ENCODE assay signal across 18 cellular contexts in genomic region chr12:63944586-63945228, GRCh38.
DNase-seq lines count a peak whose midpoint lies in the region; ATAC-seq and TF ChIP-seq lines count a peak whose summit lies in the region.
"Had no signal": no experiment of that assay in that cellular context is flagged by ENCODE, and none has a peak within 500 bp of the region (broad histone marks: within the 10 kb centered on the region; RNA-seq: fewer than 3 reads in every experiment).

No MANE protein-coding gene starts in this region.

- H3K4me3 ChIP-seq in heart right ventricle (no peak overlapping the region), trophoblast cell (ENCODE audit: low read depth, low read length) (no peak overlapping the region), colonic mucosa (no peak overlapping the region)
- H3K4me3 ChIP-seq: body of pancreas, gastroesophageal sphincter, GM23248 had no signal

- H2AFZ ChIP-seq in trophoblast cell (ENCODE audit: insufficient read depth, low read length, poor library complexity) = no peak overlapping the region
- H2AFZ ChIP-seq: GM23248 had no signal

- H3K4ac ChIP-seq in trophoblast cell (ENCODE audit: low read depth, low read length) = no peak overlapping the region

- H2AK5ac ChIP-seq in trophoblast cell (ENCODE audit: low read length) = no peak overlapping the region

- H4K91ac ChIP-seq in trophoblast cell (ENCODE audit: low read depth, low read length) = no peak overlapping the region

- H3K79me1 ChIP-seq in trophoblast cell (ENCODE audit: low read length) = no peaks in the 10 kb centered on the region

- no peak overlapping the region for H3K23ac ChIP-seq in trophoblast cell (ENCODE audit: low read length)

- H2BK5ac ChIP-seq in trophoblast cell (ENCODE audit: low read depth, low read length, poor library complexity) = no peak overlapping the region

- H3K14ac ChIP-seq in trophoblast cell (ENCODE audit: low read length) = no peak overlapping the region

- no peak overlapping the region for H4K12ac ChIP-seq in trophoblast cell (ENCODE audit: low read depth, low read length)

- TF ChIP-seq CTCF in heart right ventricle (IDR thresholded peaks at IDR 0.05) (no peak), colonic mucosa (IDR thresholded peaks at IDR 0.05) (no peak)

- H3K27ac ChIP-seq in heart right ventricle (peak overlapping the region in 2 of 10 donors; percentile 29 to 48), trophoblast cell (ENCODE audit: low read depth, low read length) (no peak overlapping the region), colonic mucosa (no peak overlapping the region)
- H3K27ac ChIP-seq: GM23248 had no signal

- intact Hi-C loops in heart right ventricle (cut with DNase I) (loop anchor here in 1 of 10 donors (10.0 kb wide), 1 partner anchor 100 kb away; the partner anchor contains the start of gene SRGAP1), colonic mucosa (cut with DNase I) (no loop called here)

- no peak overlapping the region for H4K8ac ChIP-seq in trophoblast cell (ENCODE audit: low read depth, low read length)

- 63 to 70% methylated on average over 5 of the region's 5 CpGs for WGBS in heart right ventricle, 2 donors
- WGBS in trophoblast cell (ENCODE audit: extremely low coverage, insufficient coverage, insufficient read length) = no CpG with 5 or more reads among the region's 5 CpGs

- DNase-seq in GDM1 (lab: John Stamatoyannopoulos, UW) (peak; percentile 19), RPMI8226 (peak; percentile 3), heart right ventricle (no peak), trophoblast cell (no peak), NCI-H2029 treated with DMSO at 0.1 percent for 48 hours (lab: John Stamatoyannopoulos, UW) (no peak), NCI-H774 (lab: John Stamatoyannopoulos, UW) (no peak), colonic mucosa (no peak)
- DNase-seq: activated CD8-positive, alpha-beta T cell treated with anti-CD3 and anti-CD28 coated beads for 36 hours; activated gamma-delta T cell treated with Interleukin-2 at 50 U/mL for 16 hours; body of pancreas; CD4-positive, CD25-positive, alpha-beta regulatory T cell; GM23248; NCI-H146; NCI-H524 treated with DMSO at 0.1 percent for 48 hours; retina; stimulated activated CD4-positive, alpha-beta T cell treated with anti-CD3 and anti-CD28 coated beads, Interleukin-4, amount 100 ng/mL, for 1 hour had no signal

- ATAC-seq in heart right ventricle = peak in 7 of 8 donors; percentile 18 to 45 (median 41)
- no peak for ATAC-seq in GM19452 (IDR thresholded peaks at IDR 0.05; ENCODE audit: unreplicated experiment)
- ATAC-seq: activated CD8-positive, alpha-beta T cell treated with anti-CD3 and anti-CD28 coated beads for 36 hours; body of pancreas; gastroesophageal sphincter had no signal

- H3K79me2 ChIP-seq in trophoblast cell (ENCODE audit: control insufficient read depth, insufficient read depth, low read length, poor library complexity) = no peaks in the 10 kb centered on the region

- H3K4me1 ChIP-seq in heart right ventricle = peaks cover 2 to 57% (median 29%) of the 10 kb centered on the region in 9 donors
- H3K4me1 ChIP-seq in trophoblast cell (ENCODE audit: control insufficient read depth in 1 of 2, insufficient read depth in 2 of 2, low read length in 2 of 2) = peaks cover 0 to 6% of the 10 kb centered on the region in 2 experiments
- no peaks in the 10 kb centered on the region for H3K4me1 ChIP-seq in colonic mucosa

- peak overlapping the region; percentile 71 for H3K9ac ChIP-seq in trophoblast cell (ENCODE audit: low read length)
- H3K9ac ChIP-seq in colonic mucosa (ENCODE audit: low read depth in 2 of 2, low read length in 2 of 2) = no peak overlapping the region
- H3K9ac ChIP-seq: GM23248 had no signal

- H2BK120ac ChIP-seq in trophoblast cell (ENCODE audit: insufficient read depth, low read length, poor library complexity) = no peak overlapping the region

- H3K27me3 ChIP-seq in heart right ventricle (no peaks in the 10 kb centered on the region), trophoblast cell (ENCODE audit: insufficient read depth, low read length) (no peaks in the 10 kb centered on the region), colonic mucosa (no peaks in the 10 kb centered on the region)
- H3K27me3 ChIP-seq: body of pancreas, gastroesophageal sphincter had no signal

- H3K9me3 ChIP-seq in heart right ventricle (no peaks in the 10 kb centered on the region), trophoblast cell (ENCODE audit: insufficient read depth, low read depth, low read length) (no peaks in the 10 kb centered on the region), colonic mucosa (no peaks in the 10 kb centered on the region)
- H3K9me3 ChIP-seq: body of pancreas, gastroesophageal sphincter had no signal

- H3K18ac ChIP-seq in trophoblast cell (ENCODE audit: low read length) = no peak overlapping the region

- H3K36me3 ChIP-seq in heart right ventricle (no peaks in the 10 kb centered on the region), trophoblast cell (ENCODE audit: control insufficient read depth in 1 of 2, insufficient read depth in 2 of 2, low read length in 2 of 2) (no peaks in the 10 kb centered on the region), colonic mucosa (no peaks in the 10 kb centered on the region)
- H3K36me3 ChIP-seq: gastroesophageal sphincter had no signal

- H2BK12ac ChIP-seq in trophoblast cell (ENCODE audit: low read length) = no peak overlapping the region

- H3K4me2 ChIP-seq in trophoblast cell (ENCODE audit: low read length) = no peak overlapping the region

Comparison
In these comparisons a context has a peak if more than half of its experiments do, and no peak if none do; other contexts are left out.
1. DNase-seq: peak in GDM1 (single experiment) and RPMI8226 (single experiment); none in heart right ventricle (0 of 2), trophoblast cell (0 of 2), NCI-H2029 treated with DMSO at 0.1 percent for 48 hours (single experiment), NCI-H774 (single experiment) and colonic mucosa (single experiment).